In genomic region chr15:81002004-81002253, GRCh38 we compare ENCODE assay signal across 8 cellular contexts. TPM values are rescaled to one million over a fixed set of nuclear protein-coding genes. Genes with fewer than 3 reads are reported as not detected.
A peak's percentile ranks its signal among the peaks of the same experiment; 100 is the strongest.
DNase-seq lines count a peak whose midpoint lies in the region; ATAC-seq and TF ChIP-seq lines count a peak whose summit lies in the region.

No MANE protein-coding gene starts in this region.

- peak overlapping the region in 4 of 5 donors; percentile 48 to 96 (median 82) for H3K9ac ChIP-seq in subcutaneous abdominal adipose tissue (ENCODE audit: low read length in 5 of 5)

- TF ChIP-seq CTCF in kidney epithelial cell (IDR thresholded peaks at IDR 0.05; ENCODE audit: insufficient read depth, low read length, poor library complexity, severe bottlenecking): no peak

- H3K4me1 ChIP-seq in subcutaneous abdominal adipose tissue (ENCODE audit: control insufficient read depth in 5 of 5, insufficient read depth in 5 of 5, low read length in 5 of 5): peaks cover 6 to 62% (median 56%) of the 10 kb centered on the region in 5 donors

- ATAC-seq in GM18519 (IDR thresholded peaks at IDR 0.05; ENCODE audit: low FRiP score, unreplicated experiment): no peak

- H3K4me3 ChIP-seq in kidney epithelial cell (ENCODE audit: low read depth, low read length): peak overlapping the region; percentile 94
- H3K4me3 ChIP-seq in subcutaneous abdominal adipose tissue (ENCODE audit: low read depth in 1 of 5, low read length in 5 of 5): peak overlapping the region in 4 of 5 donors; percentile 81 to 89 (median 84)

- POLR2A ChIA-PET in HEK293T (lab: Yijun Ruan, JAX): interaction anchor here (0.7 to 3.0 kb wide), 11 partner anchors 11 to 264 kb away, joined by 3 to 34 read pairs (median 4); no protein-coding TSS in a partner anchor

- CTCF ChIA-PET in HEK293T (lab: Yijun Ruan, JAX): interaction anchor here (0.6 to 1.2 kb wide), 3 partner anchors 11 to 264 kb away, joined by 3 to 5 read pairs (median 3); no protein-coding TSS in a partner anchor

- H3K27ac ChIP-seq in subcutaneous abdominal adipose tissue (ENCODE audit: low read depth, low read length): peak overlapping the region; percentile 97

- no peaks in the 10 kb centered on the region for H3K9me3 ChIP-seq in subcutaneous abdominal adipose tissue (ENCODE audit: control insufficient read depth in 5 of 5, low read length in 5 of 5)

- H3K27me3 ChIP-seq in kidney epithelial cell (ENCODE audit: control insufficient read depth, insufficient read depth, low read length): no peaks in the 10 kb centered on the region
- H3K27me3 ChIP-seq in subcutaneous abdominal adipose tissue (ENCODE audit: control insufficient read depth in 5 of 5, insufficient read depth in 4 of 5, low read length in 5 of 5): no peaks in the 10 kb centered on the region

- H3K36me3 ChIP-seq in kidney epithelial cell (ENCODE audit: control insufficient read depth, insufficient read depth, low read length): peaks cover 1% of the 10 kb centered on the region
- peaks cover 5 to 13% (median 9%) of the 10 kb centered on the region in 5 donors for H3K36me3 ChIP-seq in subcutaneous abdominal adipose tissue (ENCODE audit: control insufficient read depth in 5 of 5, insufficient read depth in 5 of 5, low read length in 5 of 5)

- peak; percentile 74 for DNase-seq in HuH-7.5 (ENCODE audit: low spot score)
- DNase-seq in astrocyte of the hippocampus (ENCODE audit: low read depth, low spot score): peak; percentile 68
- no peak for DNase-seq in kidney epithelial cell (ENCODE audit: low read depth)
- DNase-seq in activated gamma-delta T cell treated with Interleukin-2 at 50 U/mL for 16 hours: no peak
- no peak for DNase-seq in HEK293T (ENCODE audit: extremely low spot score)
- no peak for DNase-seq in iPS-NIHi7 (ENCODE audit: extremely low spot score)

TF ChIP-seq in HEK293T, 16 proteins besides CTCF, POLR2A, EP300 and RAD21:
- TF ChIP-seq LEF1 (IDR thresholded peaks at IDR 0.05; ENCODE audit: borderline replicate concordance): no peak
- TF ChIP-seq CTBP1 (IDR thresholded peaks at IDR 0.05; ENCODE audit: borderline replicate concordance): no peak
- TF ChIP-seq PKNOX1 (IDR thresholded peaks at IDR 0.05): no peak
- TF ChIP-seq BHLHE40 (IDR thresholded peaks at IDR 0.05; ENCODE audit: borderline replicate concordance): no peak
- TF ChIP-seq L3MBTL2 (conservative IDR thresholded peaks at IDR 0.05): no peak
- no peak for TF ChIP-seq HDGF (IDR thresholded peaks at IDR 0.05; ENCODE audit: borderline replicate concordance)
- TF ChIP-seq TARDBP (IDR thresholded peaks at IDR 0.05): no peak
- no peak for TF ChIP-seq ZNF384 (IDR thresholded peaks at IDR 0.05)
- no peak for TF ChIP-seq SUZ12 (IDR thresholded peaks at IDR 0.05)
- no peak for TF ChIP-seq NFRKB (IDR thresholded peaks at IDR 0.05)
- no peak for TF ChIP-seq FOXA1 (IDR thresholded peaks at IDR 0.05)
- TF ChIP-seq SP1 (IDR thresholded peaks at IDR 0.05): no peak

RNA-seq across cellular contexts. Expression of gene TLNRD1, which starts 1.2 kb away (rescaled TPM):
- total RNA-seq in kidney epithelial cell: 34.2 and 39.8 TPM in 2 replicates

RNA-seq across cellular contexts. Expression of gene MESD, which starts 12.3 kb away (rescaled TPM):
- total RNA-seq in kidney epithelial cell: 24.7 and 25.9 TPM in 2 replicates

Comparison
In these comparisons a context has a peak if more than half of its experiments do, and no peak if none do; other contexts are left out.
1. DNase-seq: peak in HuH-7.5 (single experiment) and astrocyte of the hippocampus (single experiment); none in kidney epithelial cell (single experiment), activated gamma-delta T cell treated with Interleukin-2 at 50 U/mL for 16 hours (single experiment), HEK293T (single experiment) and iPS-NIHi7 (single experiment).